In genomic region chr4:85942107-85942506, GRCh38 we compare ENCODE assay signal across 10 cellular contexts.
DNase-seq lines count a peak whose midpoint lies in the region; ATAC-seq and TF ChIP-seq lines count a peak whose summit lies in the region.
"Had no signal": no experiment of that assay in that cellular context is flagged by ENCODE, and none has a peak within 500 bp of the region (broad histone marks: within the 10 kb centered on the region; RNA-seq: fewer than 3 reads in every experiment).

No MANE protein-coding gene starts in this region.

- H3K4me3 ChIP-seq in Jurkat, Clone E6-1 (ENCODE audit: low read length): no peak overlapping the region
- H3K4me3 ChIP-seq in coronary artery (peak overlapping the region; percentile 19), mesenchymal stem cell (ENCODE audit: insufficient read depth in 1 of 2, low read depth in 1 of 2, low read length in 2 of 2) (no peak overlapping the region), ascending aorta (no peak overlapping the region)

- no peak overlapping the region for H4K91ac ChIP-seq in mesenchymal stem cell (ENCODE audit: low read length)

- no peak overlapping the region for H3K4me2 ChIP-seq in mesenchymal stem cell (ENCODE audit: low read length, poor library complexity, severe bottlenecking)

- no peak overlapping the region for H2BK15ac ChIP-seq in mesenchymal stem cell (ENCODE audit: low read depth, poor library complexity, severe bottlenecking)

- ATAC-seq in GM21447 (IDR thresholded peaks at IDR 0.05; ENCODE audit: unreplicated experiment): no peak

- DNase-seq in Jurkat, Clone E6-1 (ENCODE audit: low read depth, low spot score): peak; percentile 65
- no peak for DNase-seq in coronary artery (ENCODE audit: low spot score)
- DNase-seq in mesenchymal stem cell: no peak
- no peak for DNase-seq in ascending aorta (ENCODE audit: low spot score in 2 of 2)
- DNase-seq in putamen (ENCODE audit: low spot score): no peak
- DNase-seq: Caco-2; CD8-positive, alpha-beta memory T cell; GF-D8; H9 had no signal

- no peak overlapping the region for H3K18ac ChIP-seq in mesenchymal stem cell (ENCODE audit: low read depth in 1 of 2, low read length in 2 of 2)

- 91% methylated on average over 5 of the region's 5 CpGs for WGBS in mesenchymal stem cell

- H3K14ac ChIP-seq in mesenchymal stem cell (ENCODE audit: low read length in 2 of 2): no peak overlapping the region

- peaks cover 6% of the 10 kb centered on the region for H3K79me1 ChIP-seq in mesenchymal stem cell (replicated peaks; ENCODE audit: low read length, poor library complexity, severe bottlenecking)

- no peak for TF ChIP-seq CTCF in coronary artery (IDR thresholded peaks at IDR 0.05)
- TF ChIP-seq CTCF in ascending aorta (IDR thresholded peaks at IDR 0.05): no peak

- H3K4me1 ChIP-seq in mesenchymal stem cell (ENCODE audit: control insufficient read depth, insufficient read depth, low read depth, low read length): no peaks in the 10 kb centered on the region
- H3K4me1 ChIP-seq in ascending aorta: no peaks in the 10 kb centered on the region
- H3K4me1 ChIP-seq: Caco-2 had no signal

- no peak overlapping the region for H4K8ac ChIP-seq in mesenchymal stem cell (ENCODE audit: low read length)

- peaks cover 0 to 16% of the 10 kb centered on the region in 2 experiments for H3K36me3 ChIP-seq in mesenchymal stem cell (ENCODE audit: control insufficient read depth in 1 of 2, insufficient read depth in 2 of 2, low read depth in 1 of 2, low read length in 2 of 2)
- no peaks in the 10 kb centered on the region for H3K36me3 ChIP-seq in ascending aorta

- no peak overlapping the region for H3K27ac ChIP-seq in coronary artery
- no peak overlapping the region for H3K27ac ChIP-seq in mesenchymal stem cell (ENCODE audit: low read length, poor library complexity, severe bottlenecking)
- no peak overlapping the region for H3K27ac ChIP-seq in ascending aorta

- H3K27me3 ChIP-seq in mesenchymal stem cell (ENCODE audit: control insufficient read depth in 1 of 2, insufficient read depth in 1 of 2, low read length in 2 of 2) (no peaks in the 10 kb centered on the region), ascending aorta (no peaks in the 10 kb centered on the region)

- H3K4ac ChIP-seq in mesenchymal stem cell (ENCODE audit: low read depth in 1 of 2, low read length in 2 of 2): no peak overlapping the region

- no peak overlapping the region for H2BK5ac ChIP-seq in mesenchymal stem cell (ENCODE audit: low read depth, low read length, poor library complexity, severe bottlenecking)

- intact Hi-C loops in ascending aorta (cut with DNase I): no loop called here

- no peaks in the 10 kb centered on the region for H3K9me3 ChIP-seq in mesenchymal stem cell (ENCODE audit: control insufficient read depth, low read length)
- H3K9me3 ChIP-seq in ascending aorta: no peaks in the 10 kb centered on the region
- H3K9me3 ChIP-seq: Caco-2 had no signal

- no peak overlapping the region for H2BK120ac ChIP-seq in mesenchymal stem cell (ENCODE audit: low read depth, low read length)

- peak overlapping the region; percentile 48 for H3K9ac ChIP-seq in mesenchymal stem cell (ENCODE audit: low read length)

- no peak overlapping the region for H2AFZ ChIP-seq in mesenchymal stem cell (ENCODE audit: low read depth, low read length)

- H2BK12ac ChIP-seq in mesenchymal stem cell (ENCODE audit: low read length in 2 of 2): no peak overlapping the region

- H2AK5ac ChIP-seq in mesenchymal stem cell (ENCODE audit: low read length, severe bottlenecking): no peak overlapping the region

- H3K23ac ChIP-seq in mesenchymal stem cell (ENCODE audit: low read length in 2 of 2): no peak overlapping the region
